1 cellular context compared by ENCODE assay signal in the genomic region with DNA sequence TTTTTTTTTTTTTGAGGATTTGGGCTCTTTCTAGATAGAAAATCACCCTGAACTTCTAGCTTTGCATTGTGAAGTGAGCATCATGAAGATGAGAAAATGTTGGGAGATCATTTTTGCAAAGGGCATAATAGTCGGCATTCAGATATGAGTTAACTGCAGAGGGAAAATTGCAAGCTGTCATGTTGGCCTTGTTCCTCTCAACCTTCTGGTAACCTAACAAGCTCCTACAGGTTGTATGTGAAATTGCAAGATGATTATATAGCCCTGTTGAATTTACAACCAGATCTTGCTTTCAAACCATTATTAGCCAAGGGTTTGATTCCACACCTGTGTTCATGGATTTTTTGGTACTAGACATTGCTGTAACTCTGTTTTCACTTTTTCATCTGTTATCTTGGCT.
TF ChIP-seq lines count a peak whose summit lies in the region.

No MANE protein-coding gene starts in this region.

TF ChIP-seq in SK-N-SH treated with all-trans-retinoic acid at 6 μM for 48 hours, 23 proteins besides CTCF, POLR2A, EP300 and RAD21 (continued from another document):
- TF ChIP-seq, protein P1, sequence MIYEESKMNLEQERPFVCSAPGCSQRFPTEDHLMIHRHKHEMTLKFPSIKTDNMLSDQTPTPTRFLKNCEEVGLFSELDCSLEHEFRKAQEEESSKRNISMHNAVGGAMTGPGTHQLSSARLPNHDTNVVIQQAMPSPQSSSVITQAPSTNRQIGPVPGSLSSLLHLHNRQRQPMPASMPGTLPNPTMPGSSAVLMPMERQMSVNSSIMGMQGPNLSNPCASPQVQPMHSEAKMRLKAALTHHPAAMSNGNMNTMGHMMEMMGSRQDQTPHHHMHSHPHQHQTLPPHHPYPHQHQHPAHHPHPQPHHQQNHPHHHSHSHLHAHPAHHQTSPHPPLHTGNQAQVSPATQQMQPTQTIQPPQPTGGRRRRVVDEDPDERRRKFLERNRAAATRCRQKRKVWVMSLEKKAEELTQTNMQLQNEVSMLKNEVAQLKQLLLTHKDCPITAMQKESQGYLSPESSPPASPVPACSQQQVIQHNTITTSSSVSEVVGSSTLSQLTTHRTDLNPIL (CRISPR knock-in tag; IDR thresholded peaks at IDR 0.05; ENCODE audit: low read depth) = no peak
- no peak for TF ChIP-seq ZNF70 (CRISPR knock-in tag; IDR thresholded peaks at IDR 0.05)
- no peak for TF ChIP-seq ESRRG (CRISPR knock-in tag; IDR thresholded peaks at IDR 0.05)
- TF ChIP-seq ISL1 (CRISPR knock-in tag; IDR thresholded peaks at IDR 0.05) = no peak
- no peak for TF ChIP-seq ZNF8 (CRISPR knock-in tag; IDR thresholded peaks at IDR 0.05)
- no peak for TF ChIP-seq OSR1 (CRISPR knock-in tag; IDR thresholded peaks at IDR 0.05)
- TF ChIP-seq RARB (CRISPR knock-in tag; IDR thresholded peaks at IDR 0.05) = no peak
- TF ChIP-seq ZNF565 (CRISPR knock-in tag; conservative IDR thresholded peaks at IDR 0.05; ENCODE audit: low read depth) = no peak
- TF ChIP-seq, protein P2, sequence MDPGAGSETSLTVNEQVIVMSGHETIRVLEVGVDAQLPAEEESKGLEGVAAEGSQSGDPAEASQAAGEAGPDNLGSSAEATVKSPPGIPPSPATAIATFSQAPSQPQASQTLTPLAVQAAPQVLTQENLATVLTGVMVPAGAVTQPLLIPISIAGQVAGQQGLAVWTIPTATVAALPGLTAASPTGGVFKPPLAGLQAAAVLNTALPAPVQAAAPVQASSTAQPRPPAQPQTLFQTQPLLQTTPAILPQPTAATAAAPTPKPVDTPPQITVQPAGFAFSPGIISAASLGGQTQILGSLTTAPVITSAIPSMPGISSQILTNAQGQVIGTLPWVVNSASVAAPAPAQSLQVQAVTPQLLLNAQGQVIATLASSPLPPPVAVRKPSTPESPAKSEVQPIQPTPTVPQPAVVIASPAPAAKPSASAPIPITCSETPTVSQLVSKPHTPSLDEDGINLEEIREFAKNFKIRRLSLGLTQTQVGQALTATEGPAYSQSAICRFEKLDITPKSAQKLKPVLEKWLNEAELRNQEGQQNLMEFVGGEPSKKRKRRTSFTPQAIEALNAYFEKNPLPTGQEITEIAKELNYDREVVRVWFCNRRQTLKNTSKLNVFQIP (CRISPR knock-in tag; IDR thresholded peaks at IDR 0.05; ENCODE audit: borderline replicate concordance, low read depth) = no peak
- no peak for TF ChIP-seq ZFP3 (CRISPR knock-in tag; IDR thresholded peaks at IDR 0.05)
- TF ChIP-seq TCF4 (CRISPR knock-in tag; IDR thresholded peaks at IDR 0.05; ENCODE audit: borderline replicate concordance) = no peak
